In genomic region chr1:174273190-174273589, GRCh38 we compare ENCODE assay signal across 22 cellular contexts.
"Had no signal": no experiment of that assay in that cellular context is flagged by ENCODE, and none has a peak within 500 bp of the region (broad histone marks: within the 10 kb centered on the region; RNA-seq: fewer than 3 reads in every experiment).

No MANE protein-coding gene starts in this region.

- H3K4me2 ChIP-seq: hepatocyte had no signal

- H3K36me3 ChIP-seq: thoracic aorta, transverse colon had no signal

- H3K79me2 ChIP-seq: hepatocyte had no signal

- ATAC-seq: left cardiac atrium, left ventricle myocardium superior, sciatic nerve had no signal

- H3K4me1 ChIP-seq: spleen, stomach had no signal

- FAIRE-seq: kidney had no signal

- H2AFZ ChIP-seq: hepatocyte had no signal

- H3K27ac ChIP-seq: dorsolateral prefrontal cortex, hepatocyte, spleen, stomach, thoracic aorta, transverse colon had no signal

- H3K4me3 ChIP-seq: dorsolateral prefrontal cortex, hepatocyte, lung, spleen, stomach, thoracic aorta, transverse colon had no signal

- DNase-seq: cortex of kidney; dorsolateral prefrontal cortex; effector CD8-positive, alpha-beta T cell; foreskin melanocyte; head of caudate nucleus; kidney; left cardiac atrium; left ventricle myocardium superior; mesenchymal stem cell; midbrain; spleen; stimulated activated CD4-positive, alpha-beta T cell treated with anti-CD3 and anti-CD28 coated beads, Interleukin-15, amount 100 ng/mL, for 24 hours; stimulated activated CD4-positive, alpha-beta T cell treated with anti-CD3 and anti-CD28 coated beads, Interleukin-1b, Interleukin-23, amount 100 ng/mL, for 48 hours; stimulated activated CD4-positive, alpha-beta T cell treated with anti-CD3 and anti-CD28 coated beads, Interleukin-4, amount 100 ng/mL, for 24 hours; stimulated activated naive CD4-positive, alpha-beta T cell; stomach; substantia nigra; transverse colon had no signal

- H3K27me3 ChIP-seq: dorsolateral prefrontal cortex, hepatocyte, spleen, stomach, transverse colon had no signal

- H3K9me3 ChIP-seq: spleen, stomach, thoracic aorta, transverse colon had no signal
